20 cellular contexts compared by ENCODE assay signal in genomic region chr2:11437602-11438001, GRCh38.
"Had no signal": no experiment of that assay in that cellular context is flagged by ENCODE, and none has a peak within 500 bp of the region (broad histone marks: within the 10 kb centered on the region; RNA-seq: fewer than 3 reads in every experiment).

No MANE protein-coding gene starts in this region.

- H3K4me3 Mint-ChIP-seq: activated CD4-positive, alpha-beta T cell treated with anti-CD3 and anti-CD28 coated beads, Interleukin-2, amount 10 ng/mL, durations not matched to agents 24 days and 14 days; activated CD8-positive, alpha-beta T cell treated with anti-CD3 and anti-CD28 coated beads for 36 hours; activated naive CD8-positive, alpha-beta T cell treated with anti-CD3 and anti-CD28 coated beads, Interleukin-2, amount 10 ng/mL, durations not matched to agents 7 days and 5 days; activated T-helper 17 cell treated with anti-CD3 and anti-CD28 coated beads, Interleukin-2, amount 50 U/mL, for 72 hours; natural killer cell; stimulated activated memory B cell treated with anti-CD40 and anti-IgM and Interleukin-4, amounts not matched to agents 10 μg/mL and 1 μg/mL and 100 μg/mL, for 72 hours had no signal

- DNase-seq: activated CD4-positive, alpha-beta T cell treated with anti-CD3 and anti-CD28 coated beads, Interleukin-2, amount 10 ng/mL, durations not matched to agents 24 days and 14 days; activated CD4-positive, CD25-positive, alpha-beta regulatory T cell; activated CD8-positive, alpha-beta T cell treated with anti-CD3 and anti-CD28 coated beads for 36 hours; activated naive CD4-positive, alpha-beta T cell treated with Interleukin-2 at 50 U/mL for 16 hours; activated naive CD8-positive, alpha-beta T cell treated with anti-CD3 and anti-CD28 coated beads, Interleukin-2, amount 10 ng/mL, durations not matched to agents 7 days and 5 days; activated T-cell treated with anti-CD3 and anti-CD28 coated beads, Interleukin-2, amount 50 U/mL, for 1 hour; amygdala; foreskin melanocyte; glutamatergic neuron; hypothalamus; islet precursor cell; left colon; lower lobe of right lung; natural killer cell; spleen; stimulated activated CD4-positive, alpha-beta T cell treated with anti-CD3 and anti-CD28 coated beads, Interleukin-4, amount 100 ng/mL, for 4 hours; T1000; upper lobe of left lung had no signal

- H3K4me1 Mint-ChIP-seq: activated CD4-positive, alpha-beta T cell treated with anti-CD3 and anti-CD28 coated beads, Interleukin-2, amount 10 ng/mL, durations not matched to agents 24 days and 14 days; activated T-helper 17 cell treated with anti-CD3 and anti-CD28 coated beads, Interleukin-2, amount 50 U/mL, for 72 hours; natural killer cell; stimulated activated memory B cell treated with anti-CD40 and anti-IgM and Interleukin-4, amounts not matched to agents 10 μg/mL and 1 μg/mL and 100 μg/mL, for 72 hours had no signal

- ATAC-seq: activated CD8-positive, alpha-beta T cell treated with anti-CD3 and anti-CD28 coated beads for 36 hours; activated T-helper 17 cell treated with anti-CD3 and anti-CD28 coated beads, Interleukin-2, amount 50 U/mL, for 72 hours; left colon; lower lobe of right lung; natural killer cell; stimulated activated memory B cell treated with anti-CD40 and anti-IgM and Interleukin-4, amounts not matched to agents 10 μg/mL and 1 μg/mL and 100 μg/mL, for 72 hours had no signal

- H3K27me3 Mint-ChIP-seq: activated CD4-positive, alpha-beta T cell treated with anti-CD3 and anti-CD28 coated beads, Interleukin-2, amount 10 ng/mL, durations not matched to agents 24 days and 14 days; activated CD8-positive, alpha-beta T cell treated with anti-CD3 and anti-CD28 coated beads for 36 hours; activated naive CD8-positive, alpha-beta T cell treated with anti-CD3 and anti-CD28 coated beads, Interleukin-2, amount 10 ng/mL, durations not matched to agents 7 days and 5 days; activated T-helper 17 cell treated with anti-CD3 and anti-CD28 coated beads, Interleukin-2, amount 50 U/mL, for 72 hours; stimulated activated memory B cell treated with anti-CD40 and anti-IgM and Interleukin-4, amounts not matched to agents 10 μg/mL and 1 μg/mL and 100 μg/mL, for 72 hours had no signal

- H3K9me3 Mint-ChIP-seq: activated T-helper 17 cell treated with anti-CD3 and anti-CD28 coated beads, Interleukin-2, amount 50 U/mL, for 72 hours; natural killer cell had no signal

- H3K36me3 Mint-ChIP-seq: natural killer cell had no signal

- H3K27ac Mint-ChIP-seq: activated CD4-positive, alpha-beta T cell treated with anti-CD3 and anti-CD28 coated beads, Interleukin-2, amount 10 ng/mL, durations not matched to agents 24 days and 14 days; activated CD8-positive, alpha-beta T cell treated with anti-CD3 and anti-CD28 coated beads for 36 hours; activated naive CD8-positive, alpha-beta T cell treated with anti-CD3 and anti-CD28 coated beads, Interleukin-2, amount 10 ng/mL, durations not matched to agents 7 days and 5 days; activated T-helper 17 cell treated with anti-CD3 and anti-CD28 coated beads, Interleukin-2, amount 50 U/mL, for 72 hours; natural killer cell; stimulated activated memory B cell treated with anti-CD40 and anti-IgM and Interleukin-4, amounts not matched to agents 10 μg/mL and 1 μg/mL and 100 μg/mL, for 72 hours had no signal
